8 cellular contexts compared by ENCODE assay signal in genomic region chr19:13951799-13952153, GRCh38. TPM values are rescaled to one million over a fixed set of nuclear protein-coding genes. Genes with fewer than 3 reads are reported as not detected.
DNase-seq lines count a peak whose midpoint lies in the region; ATAC-seq and TF ChIP-seq lines count a peak whose summit lies in the region.

No MANE protein-coding gene starts in this region.

- ATAC-seq in stimulated activated naive CD8-positive, alpha-beta T cell treated with anti-CD3 and anti-CD28 coated beads, Interleukin-15, amount 100 ng/mL, for 72 hours = peak; percentile 31
- ATAC-seq in HG02970 (IDR thresholded peaks at IDR 0.05; ENCODE audit: low FRiP score, unreplicated experiment) = no peak

- peak overlapping the region in 1 of 4 donors; percentile 92 for H3K27ac ChIP-seq in Peyer's patch

- peaks cover 0 to 27% (median 0%) of the 10 kb centered on the region in 3 donors for H3K36me3 ChIP-seq in Peyer's patch

- in situ Hi-C loops in KBM-7 (cut with MboI; ENCODE audit: low pct_unique_long_range_greater_than_20kb, low sequenced_read_pairs) = no loop called here

- H3K9me3 ChIP-seq in Peyer's patch = no peaks in the 10 kb centered on the region

- peak overlapping the region; percentile 98 to 99 for H3K27ac Mint-ChIP-seq in stimulated activated naive CD8-positive, alpha-beta T cell treated with anti-CD3 and anti-CD28 coated beads, Interleukin-15, amount 100 ng/mL, for 72 hours

- peak overlapping the region; percentile 100 for H3K4me3 Mint-ChIP-seq in stimulated activated naive CD8-positive, alpha-beta T cell treated with anti-CD3 and anti-CD28 coated beads, Interleukin-15, amount 100 ng/mL, for 72 hours

- peak; percentile 63 for DNase-seq in SHP77 treated with DMSO at 0.1 percent for 48 hours (lab: John Stamatoyannopoulos, UW)
- no peak for DNase-seq in SHP77 (lab: John Stamatoyannopoulos, UW)
- no peak for DNase-seq in Peyer's patch
- DNase-seq in foreskin fibroblast = no peak
- DNase-seq in stimulated activated naive CD8-positive, alpha-beta T cell treated with anti-CD3 and anti-CD28 coated beads, Interleukin-15, amount 100 ng/mL, for 72 hours = no peak
- DNase-seq in D341Med (ENCODE audit: low spot score) = no peak
- no peak for DNase-seq in KBM-7

- no peak for TF ChIP-seq CTCF in Peyer's patch (IDR thresholded peaks at IDR 0.05)
- TF ChIP-seq CTCF in foreskin fibroblast (IDR thresholded peaks at IDR 0.05; ENCODE audit: low read depth, low read length) = no peak

- H3K4me1 ChIP-seq in Peyer's patch = peaks cover 0 to 14% (median 5%) of the 10 kb centered on the region in 4 donors

- H3K27me3 Mint-ChIP-seq in stimulated activated naive CD8-positive, alpha-beta T cell treated with anti-CD3 and anti-CD28 coated beads, Interleukin-15, amount 100 ng/mL, for 72 hours = no peaks in the 10 kb centered on the region

- TF ChIP-seq POLR2A in Peyer's patch (IDR thresholded peaks at IDR 0.05) = no peak

- peaks cover 27% of the 10 kb centered on the region for H3K4me1 Mint-ChIP-seq in stimulated activated naive CD8-positive, alpha-beta T cell treated with anti-CD3 and anti-CD28 coated beads, Interleukin-15, amount 100 ng/mL, for 72 hours

- H3K27me3 ChIP-seq in Peyer's patch = no peaks in the 10 kb centered on the region

- H3K9me3 Mint-ChIP-seq in stimulated activated naive CD8-positive, alpha-beta T cell treated with anti-CD3 and anti-CD28 coated beads, Interleukin-15, amount 100 ng/mL, for 72 hours = no peaks in the 10 kb centered on the region

- H3K4me3 ChIP-seq in Peyer's patch = peak overlapping the region; percentile 76 to 99 (median 89)
- H3K4me3 ChIP-seq in foreskin fibroblast (ENCODE audit: low read depth in 1 of 2, low read length in 2 of 2) = peak overlapping the region; percentile 63 to 69

RNA-seq across cellular contexts. Expression of gene DCAF15, which starts 0.5 kb away (rescaled TPM):
- total RNA-seq in Peyer's patch = 10 to 100 TPM; 15.8 to 64.4 (median 31.4) TPM

RNA-seq across cellular contexts. Expression of gene PODNL1, which starts 13.6 kb away (rescaled TPM):
- total RNA-seq in Peyer's patch = under 1 TPM in 1 of 4 donors, not detected in 3; 0.35 TPM

RNA-seq across cellular contexts. Expression of gene CC2D1A, which starts 45.8 kb away (rescaled TPM):
- 100 to 1,000 TPM in 3 of 4 donors, 10 to 100 TPM in 1; 97.4 to 235 (median 184) TPM for total RNA-seq in Peyer's patch

RNA-seq across cellular contexts. Expression of gene BRME1, which starts 45.9 kb away (rescaled TPM):
- total RNA-seq in Peyer's patch = 10 to 100 TPM in 3 of 4 donors, 1 to 10 TPM in 1; 7.4 to 73.1 (median 41.2) TPM

RNA-seq across cellular contexts. Expression of gene RFX1, which starts 54.3 kb away (rescaled TPM):
- 10 to 100 TPM in 2 of 4 donors, 1 to 10 TPM in 2; 5.8 to 19.0 (median 9.6) TPM for total RNA-seq in Peyer's patch
